Comparison of ENCODE assay signal across 10 cellular contexts in genomic region chr4:88244821-88245579, GRCh38. TPM values are rescaled to one million over a fixed set of nuclear protein-coding genes. Genes with fewer than 3 reads are reported as not detected.
DNase-seq lines count a peak whose midpoint lies in the region; ATAC-seq lines count a peak whose summit lies in the region.
"Had no signal": no experiment of that assay in that cellular context is flagged by ENCODE, and none has a peak within 500 bp of the region (broad histone marks: within the 10 kb centered on the region; RNA-seq: fewer than 3 reads in every experiment).

No MANE protein-coding gene starts in this region.

- H3K9me2 ChIP-seq in Karpas-422 (replicated peaks; ENCODE audit: insufficient read depth, low read length) = no peaks in the 10 kb centered on the region

- H3K9me3 ChIP-seq in Karpas-422 (ENCODE audit: low read length) = no peaks in the 10 kb centered on the region
- H3K9me3 ChIP-seq: vagina had no signal

- H3K4me1 ChIP-seq in Karpas-422 (ENCODE audit: low read length) = peaks cover 4% of the 10 kb centered on the region
- H3K4me1 ChIP-seq: vagina had no signal

- H3K36me3 ChIP-seq in Karpas-422 (ENCODE audit: insufficient read depth, low read length) = no peaks in the 10 kb centered on the region
- H3K36me3 ChIP-seq: vagina had no signal

- peak overlapping the region; percentile 98 for H2AFZ ChIP-seq in Karpas-422 (ENCODE audit: low read length)

- no peaks in the 10 kb centered on the region for H4K20me1 ChIP-seq in Karpas-422 (ENCODE audit: insufficient read depth, low read depth, low read length)

- peak; percentile 62 for DNase-seq in Karpas-422
- peak in 3 of 4 experiments; percentile 2 to 45 (median 14) for DNase-seq in activated naive CD4-positive, alpha-beta T cell (lab: John Stamatoyannopoulos, UW)
- peak; percentile 19 for DNase-seq in stimulated activated CD4-positive, alpha-beta T cell treated with anti-CD3 and anti-CD28 coated beads, Interleukin-1b, Interleukin-23, amount 100 ng/mL, for 48 hours
- DNase-seq in NCI-H1048 (lab: John Stamatoyannopoulos, UW) = no peak
- DNase-seq in 8988T = no peak
- no peak for DNase-seq in NCI-H2227 treated with DMSO at 0.1 percent for 48 hours (lab: John Stamatoyannopoulos, UW)
- DNase-seq: nephron progenitor cell had no signal

- ATAC-seq in GM19395 (IDR thresholded peaks at IDR 0.05; ENCODE audit: unreplicated experiment) = peak; percentile 84
- ATAC-seq in HG03469 (IDR thresholded peaks at IDR 0.05; ENCODE audit: unreplicated experiment) = no peak

- H3K27ac ChIP-seq in Karpas-422 (ENCODE audit: low read length) = no peak overlapping the region
- H3K27ac ChIP-seq: vagina had no signal

- no peaks in the 10 kb centered on the region for H3K79me2 ChIP-seq in Karpas-422 (ENCODE audit: low read length)

- peak overlapping the region; percentile 36; the same call in 1 of the 2 replicates for H3K4me3 ChIP-seq in Karpas-422 (ENCODE audit: low read length)
- H3K4me3 ChIP-seq: vagina had no signal

- H3K4me2 ChIP-seq in Karpas-422 (ENCODE audit: low read depth, low read length, poor library complexity, severe bottlenecking) = peak overlapping the region; percentile 15

- H3K9ac ChIP-seq in Karpas-422 (ENCODE audit: low read length) = peak overlapping the region; percentile 35; the same call in 1 of the 2 replicates

- H3K27me3 ChIP-seq in Karpas-422 (ENCODE audit: low read length) = no peaks in the 10 kb centered on the region
- H3K27me3 ChIP-seq: vagina had no signal

RNA-seq across cellular contexts. Expression of gene PPM1K, which starts 39.4 kb away (rescaled TPM):
- 117 and 134 TPM in 2 replicates for total RNA-seq in Karpas-422 (2014; rRNA removed; shearing (Covaris generic); ENCODE audit: low replicate concordance)

Comparison
In these comparisons a context has a peak if more than half of its experiments do, and no peak if none do; other contexts are left out.
1. DNase-seq: peak in Karpas-422 (single experiment), activated naive CD4-positive, alpha-beta T cell (3 of 4) and stimulated activated CD4-positive, alpha-beta T cell treated with anti-CD3 and anti-CD28 coated beads, Interleukin-1b, Interleukin-23, amount 100 ng/mL, for 48 hours (single experiment); none in NCI-H1048 (single experiment), 8988T (single experiment) and NCI-H2227 treated with DMSO at 0.1 percent for 48 hours (single experiment).